21 cellular contexts compared by ENCODE assay signal in genomic region chr15:67902579-67902979, GRCh38.
DNase-seq lines count a peak whose midpoint lies in the region; ATAC-seq, FAIRE-seq and TF ChIP-seq lines count a peak whose summit lies in the region.
"Had no signal": no experiment of that assay in that cellular context is flagged by ENCODE, and none has a peak within 500 bp of the region (broad histone marks: within the 10 kb centered on the region; RNA-seq: fewer than 3 reads in every experiment).

No MANE protein-coding gene starts in this region.

- H3K27ac ChIP-seq in GM12878 (ENCODE audit: control insufficient read depth, insufficient read depth), result peak overlapping the region; percentile 13; the same call in 1 of the 2 replicates
- H3K27ac ChIP-seq: suprapubic skin, VCaP had no signal

- H3K9me3 ChIP-seq in GM12878 (replicated peaks; ENCODE audit: control insufficient read depth, insufficient read depth, low read length), result no peaks in the 10 kb centered on the region; the same call in 1 of the 3 replicates
- H3K9me3 ChIP-seq: suprapubic skin had no signal

- DNase-seq in NCI-H146 treated with DMSO at 0.1 percent for 48 hours (lab: John Stamatoyannopoulos, UW; ENCODE audit: unreplicated experiment) (peak; percentile 18), GM12878 (ENCODE audit: low read depth, low spot score) (peak; percentile 54), type B pancreatic cell (ENCODE audit: extremely low spot score, unreplicated experiment) (no peak), NCI-H1048 (lab: John Stamatoyannopoulos, UW) (no peak)
- DNase-seq in activated CD4-positive, alpha-beta memory T cell treated with anti-CD3 and anti-CD28 coated beads for 36 hours, result no peak
- DNase-seq: activated CD4-positive, alpha-beta T cell treated with anti-CD3 and anti-CD28 coated beads, Interleukin-2, amount 50 U/mL, for 1 hour; activated CD8-positive, alpha-beta memory T cell treated with anti-CD3 and anti-CD28 coated beads, Interleukin-2, amount 10 ng/mL, durations not matched to agents 7 days and 5 days; activated naive CD4-positive, alpha-beta T cell; activated T-cell treated with anti-CD3 and anti-CD28 coated beads, Interleukin-2, amount 50 U/mL, for 72 hours; central memory CD4-positive, alpha-beta T cell; H7; NCI-H1436; right cardiac atrium; stimulated activated CD4-positive, alpha-beta T cell treated with anti-CD3 and anti-CD28 coated beads, Interleukin-2, amount 100 ng/mL, for 48 hours had no signal

- RAD21 ChIA-PET in GM12878 (lab: Charles Lee; ENCODE audit: unreplicated experiment), result interaction anchor here (0.8 to 1.7 kb wide), 4 partner anchors 13 to 154 kb away, joined by 3 to 4 read pairs (median 4); no protein-coding TSS in a partner anchor

- in situ Hi-C loops in GM12878 (cut with MboI), result no loop called here

- no peak for TF ChIP-seq RAD21 in GM12878 (IDR thresholded peaks at IDR 0.05; ENCODE audit: insufficient read depth, low read depth, low read length)

- H3K36me3 ChIP-seq in GM12878 (ENCODE audit: control insufficient read depth in 2 of 2, insufficient read depth in 2 of 2, low read length in 1 of 2), result no peaks in the 10 kb centered on the region
- H3K36me3 ChIP-seq: suprapubic skin had no signal

- CTCF ChIA-PET in GM12878 (lab: Yijun Ruan, JAX), result interaction anchor here (0.9 to 1.7 kb wide), 5 partner anchors 10 to 225 kb away, joined by 3 to 5 read pairs (median 3); no protein-coding TSS in a partner anchor
- CTCF ChIA-PET in activated CD4-positive, alpha-beta memory T cell treated with anti-CD3 and anti-CD28 coated beads for 36 hours (lab: Charles Lee), result no interaction called here

- peak overlapping the region; percentile 29 for H2AFZ ChIP-seq in GM12878 (ENCODE audit: control insufficient read depth, low read depth, low read length)

- H3K9me3 Mint-ChIP-seq in type B pancreatic cell, result peaks cover 29% of the 10 kb centered on the region
- H3K9me3 Mint-ChIP-seq in activated CD4-positive, alpha-beta memory T cell treated with anti-CD3 and anti-CD28 coated beads for 36 hours, result no peaks in the 10 kb centered on the region
- H3K9me3 Mint-ChIP-seq: activated T-cell treated with anti-CD3 and anti-CD28 coated beads, Interleukin-2, amount 50 U/mL, for 72 hours had no signal

- SMC1A ChIA-PET in GM12878 (lab: Charles Lee; ENCODE audit: uncharacterized antibody, unreplicated experiment), result interaction anchor here (1.1 to 2.8 kb wide), 8 partner anchors 8 to 131 kb away, joined by 3 to 10 read pairs (median 4); no protein-coding TSS in a partner anchor

- no peaks in the 10 kb centered on the region for H3K36me3 Mint-ChIP-seq in type B pancreatic cell
- no peaks in the 10 kb centered on the region for H3K36me3 Mint-ChIP-seq in activated CD4-positive, alpha-beta memory T cell treated with anti-CD3 and anti-CD28 coated beads for 36 hours

- no peaks in the 10 kb centered on the region for H4K20me1 ChIP-seq in GM12878 (ENCODE audit: control insufficient read depth, insufficient read depth)

- no peaks in the 10 kb centered on the region for H3K27me3 Mint-ChIP-seq in type B pancreatic cell
- H3K27me3 Mint-ChIP-seq in activated CD4-positive, alpha-beta memory T cell treated with anti-CD3 and anti-CD28 coated beads for 36 hours, result peaks cover 8% of the 10 kb centered on the region

- peak overlapping the region; percentile 44 for H3K4me3 ChIP-seq in GM12878
- H3K4me3 ChIP-seq: suprapubic skin had no signal

- under 1% methylated on average over 8 of the region's 8 CpGs for WGBS in GM12878 (ENCODE audit: insufficient coverage, insufficient replicate concordance, low lambda C conversion rate, missing lambda C conversion rate)

- TF ChIP-seq POLR2A in GM12878 (IDR thresholded peaks at IDR 0.05; ENCODE audit: low read depth, low read length), result no peak

- POLR2A ChIA-PET in GM12878 (lab: Charles Lee), result interaction anchor here (0.6 to 1.5 kb wide), 3 partner anchors 8 to 151 kb away, joined by 4 to 6 read pairs (median 5); partner anchors contain the start of gene PIAS1
- POLR2A ChIA-PET in activated CD4-positive, alpha-beta memory T cell treated with anti-CD3 and anti-CD28 coated beads for 36 hours (lab: Charles Lee), result no interaction called here

- FAIRE-seq in GM12878 (lab: Jason Lieb, UNC), result peak; percentile 68
- FAIRE-seq: endometrium, frontal cortex, HTR-8/SVneo had no signal

- no peak overlapping the region for H3K4me3 Mint-ChIP-seq in type B pancreatic cell
- no peak overlapping the region for H3K4me3 Mint-ChIP-seq in activated CD4-positive, alpha-beta memory T cell treated with anti-CD3 and anti-CD28 coated beads for 36 hours
- H3K4me3 Mint-ChIP-seq: activated CD8-positive, alpha-beta memory T cell treated with anti-CD3 and anti-CD28 coated beads, Interleukin-2, amount 10 ng/mL, durations not matched to agents 7 days and 5 days; activated T-cell treated with anti-CD3 and anti-CD28 coated beads, Interleukin-2, amount 50 U/mL, for 72 hours had no signal

- no peak overlapping the region for H3K9ac ChIP-seq in GM12878 (ENCODE audit: control insufficient read depth, insufficient read depth, low read length)

- H3K27ac Mint-ChIP-seq in type B pancreatic cell, result peak overlapping the region; percentile 39
- H3K27ac Mint-ChIP-seq in activated CD4-positive, alpha-beta memory T cell treated with anti-CD3 and anti-CD28 coated beads for 36 hours, result no peak overlapping the region
- H3K27ac Mint-ChIP-seq: activated CD8-positive, alpha-beta memory T cell treated with anti-CD3 and anti-CD28 coated beads, Interleukin-2, amount 10 ng/mL, durations not matched to agents 7 days and 5 days; activated T-cell treated with anti-CD3 and anti-CD28 coated beads, Interleukin-2, amount 50 U/mL, for 72 hours had no signal

- intact Hi-C loops in GM12878 (cut with micrococcal nuclease; ENCODE audit: unreplicated experiment), result loop anchor here (5.0 kb wide), 1 partner anchor 35 kb away; no protein-coding TSS in a partner anchor
- intact Hi-C loops in activated CD4-positive, alpha-beta memory T cell treated with anti-CD3 and anti-CD28 coated beads for 36 hours (cut with micrococcal nuclease), result no loop called here

- TF ChIP-seq EP300 in GM12878 (IDR thresholded peaks at IDR 0.05; ENCODE audit: borderline replicate concordance in 1 of 2, control insufficient read depth in 1 of 2, low read depth in 2 of 2, low read length in 2 of 2), result no peak

- peak overlapping the region; percentile 75 for H3K4me2 ChIP-seq in GM12878 (ENCODE audit: control insufficient read depth, insufficient read depth)

- peak; percentile 51 for ATAC-seq in GM18868 (IDR thresholded peaks at IDR 0.05; ENCODE audit: unreplicated experiment)
- ATAC-seq in GM12878, result peak; percentile 94
- ATAC-seq in HG03439 (IDR thresholded peaks at IDR 0.05; ENCODE audit: unreplicated experiment), result no peak
- ATAC-seq: activated CD8-positive, alpha-beta memory T cell treated with anti-CD3 and anti-CD28 coated beads, Interleukin-2, amount 10 ng/mL, durations not matched to agents 7 days and 5 days; activated T-cell treated with anti-CD3 and anti-CD28 coated beads, Interleukin-2, amount 50 U/mL, for 72 hours; right cardiac atrium had no signal

- TF ChIP-seq CTCF in GM12878 (IDR thresholded peaks at IDR 0.05 in 2 of 3, conservative IDR thresholded peaks at IDR 0.05 in 1 of 3; ENCODE audit: control insufficient read depth in 2 of 3, extremely low read depth in 1 of 3, insufficient read depth in 1 of 3, low read depth in 3 of 3, low read length in 3 of 3), result no peak
- no peak for TF ChIP-seq CTCF in type B pancreatic cell (conservative IDR thresholded peaks at IDR 0.05)

- peaks cover 21% of the 10 kb centered on the region for H3K4me1 ChIP-seq in GM12878 (ENCODE audit: control insufficient read depth, insufficient read depth, low read length)
- H3K4me1 ChIP-seq: suprapubic skin had no signal

- BruUV-seq in GM12878 (replicated peaks; lab: Mats Ljungman, UMichigan), result no TSS peak

- H3K27me3 ChIP-seq in GM12878 (replicated peaks in 1 of 2; ENCODE audit: control insufficient read depth in 2 of 2, insufficient read depth in 2 of 2, low read length in 1 of 2), result no peaks in the 10 kb centered on the region
- H3K27me3 ChIP-seq: suprapubic skin had no signal

- peaks cover 13% of the 10 kb centered on the region for H3K4me1 Mint-ChIP-seq in type B pancreatic cell (ENCODE audit: unreplicated experiment)
- H3K4me1 Mint-ChIP-seq in activated CD4-positive, alpha-beta memory T cell treated with anti-CD3 and anti-CD28 coated beads for 36 hours (ENCODE audit: low read depth), result no peaks in the 10 kb centered on the region
- H3K4me1 Mint-ChIP-seq: activated CD8-positive, alpha-beta memory T cell treated with anti-CD3 and anti-CD28 coated beads, Interleukin-2, amount 10 ng/mL, durations not matched to agents 7 days and 5 days had no signal

- H3K79me2 ChIP-seq in GM12878 (ENCODE audit: control insufficient read depth, insufficient read depth, low read length), result no peaks in the 10 kb centered on the region

TF ChIP-seq in GM12878, 131 proteins besides CTCF, POLR2A, EP300 and RAD21 (continues in another document):
- no peak for TF ChIP-seq NRF1 (conservative IDR thresholded peaks at IDR 0.05; ENCODE audit: low read depth, low read length)
- TF ChIP-seq ATF3 (IDR thresholded peaks at IDR 0.05; ENCODE audit: borderline replicate concordance, extremely low read depth, low read depth, low read length), result no peak
- 0 out of 2 replicates have a peak, but pooled peaks have one; percentile 10 for TF ChIP-seq YY1 (IDR thresholded peaks at IDR 0.05; ENCODE audit: low read depth, low read length)
- no peak for TF ChIP-seq ZSCAN29 (IDR thresholded peaks at IDR 0.05)
- no peak for TF ChIP-seq ZZZ3 (IDR thresholded peaks at IDR 0.05; ENCODE audit: control insufficient read depth, insufficient read length, low read depth)
- peak; percentile 55 for TF ChIP-seq BCL3 (IDR thresholded peaks at IDR 0.05; ENCODE audit: borderline replicate concordance, insufficient read depth, low read depth, low read length, poor library complexity, severe bottlenecking)
- TF ChIP-seq JUNB (IDR thresholded peaks at IDR 0.05), result peak; percentile 94
- no peak for TF ChIP-seq RAD51 (IDR thresholded peaks at IDR 0.05)
- no peak for TF ChIP-seq CHD4 (IDR thresholded peaks at IDR 0.05)
- TF ChIP-seq SIX5 (IDR thresholded peaks at IDR 0.05; ENCODE audit: low read depth, low read length, severe bottlenecking), result no peak

Comparison
In these comparisons a context has a peak if more than half of its experiments do, and no peak if none do; other contexts are left out.
1. DNase-seq: peak in NCI-H146 treated with DMSO at 0.1 percent for 48 hours (single experiment) and GM12878 (single experiment); none in type B pancreatic cell (single experiment), activated CD4-positive, alpha-beta memory T cell treated with anti-CD3 and anti-CD28 coated beads for 36 hours (single experiment) and NCI-H1048 (single experiment).